In genomic region chr7:40583653-40584424, GRCh38 we compare ENCODE assay signal across 24 cellular contexts.
DNase-seq lines count a peak whose midpoint lies in the region; ATAC-seq, FAIRE-seq and TF ChIP-seq lines count a peak whose summit lies in the region.
"Had no signal": no experiment of that assay in that cellular context is flagged by ENCODE, and none has a peak within 500 bp of the region (broad histone marks: within the 10 kb centered on the region; RNA-seq: fewer than 3 reads in every experiment).

No MANE protein-coding gene starts in this region.

- H3K56ac ChIP-seq in mesendoderm (ENCODE audit: low read length), result no peak overlapping the region

- H2BK120ac ChIP-seq in mesendoderm (ENCODE audit: low read depth, low read length), result peak overlapping the region; percentile 45

- no peak for TF ChIP-seq POLR2A in spleen (IDR thresholded peaks at IDR 0.05)

- H3K4me1 ChIP-seq in mesendoderm (ENCODE audit: control insufficient read depth, low read depth, low read length) (no peaks in the 10 kb centered on the region), spleen (no peaks in the 10 kb centered on the region)
- H3K4me1 ChIP-seq: vagina had no signal

- no peak overlapping the region for H4K8ac ChIP-seq in mesendoderm (ENCODE audit: low read depth, low read length)

- DNase-seq in COLO829 (ENCODE audit: low spot score), result peak; percentile 51
- DNase-seq in HT1080 (ENCODE audit: low read depth), result peak; percentile 8
- peak; percentile 56 for DNase-seq in bronchial epithelial cell (ENCODE audit: low read depth)
- no peak for DNase-seq in mesendoderm
- no peak for DNase-seq in activated CD4-positive, alpha-beta T cell treated with anti-CD3 and anti-CD28 coated beads for 48 hours
- DNase-seq in substantia nigra (lab: John Stamatoyannopoulos, UW), result no peak
- DNase-seq in spleen, result no peak
- DNase-seq: activated B cell treated with CpG ODN at 0.5 μM for 24 hours; activated naive CD8-positive, alpha-beta T cell treated with anti-CD3 and anti-CD28 coated beads, Interleukin-2, amount 10 ng/mL, durations not matched to agents 7 days and 5 days; CD4-positive, CD25-positive, alpha-beta regulatory T cell; dermis blood vessel endothelial cell; DND-41; hippocampal formation; islet precursor cell; mesenchymal stem cell; MV-4-11; NCI-H187; NCI-H446; nephron progenitor cell; SHP77 treated with DMSO at 0.1 percent for 48 hours; stimulated activated naive CD4-positive, alpha-beta T cell treated with Interleukin-2 at 50 U/mL for 16 hours; T-helper 2 cell had no signal

- no peak overlapping the region for H3K4me2 ChIP-seq in mesendoderm (ENCODE audit: low read length)

- ATAC-seq in HG02970 (IDR thresholded peaks at IDR 0.05; ENCODE audit: low FRiP score, unreplicated experiment), result no peak

- WGBS in mesendoderm (ENCODE audit: extremely low coverage, insufficient coverage, low lambda C conversion rate), result no CpG with 5 or more reads among the region's 5 CpGs
- 67 to 83% (median 71%) methylated on average over 5 of the region's 5 CpGs for WGBS in spleen, 5 donors

- H2AK5ac ChIP-seq in mesendoderm (ENCODE audit: low read length), result no peak overlapping the region

- no peak overlapping the region for H3K18ac ChIP-seq in mesendoderm (ENCODE audit: low read length)

- no peaks in the 10 kb centered on the region for H3K36me3 ChIP-seq in bronchial epithelial cell (ENCODE audit: control insufficient read depth, insufficient read depth, low read length)
- H3K36me3 ChIP-seq in mesendoderm (ENCODE audit: control insufficient read depth, insufficient read depth, low read length), result no peaks in the 10 kb centered on the region
- H3K36me3 ChIP-seq in spleen, result no peaks in the 10 kb centered on the region
- H3K36me3 ChIP-seq: vagina had no signal

- H3K27ac ChIP-seq in mesendoderm (ENCODE audit: low read depth, low read length) (no peak overlapping the region), substantia nigra (ENCODE audit: low read depth, low read length, poor library complexity, severe bottlenecking) (no peak overlapping the region), spleen (no peak overlapping the region)
- H3K27ac ChIP-seq: vagina had no signal

- no peaks in the 10 kb centered on the region for H3K79me2 ChIP-seq in mesendoderm (ENCODE audit: control insufficient read depth, insufficient read depth, low read length)

- H3K4me3 ChIP-seq in bronchial epithelial cell (ENCODE audit: low read depth, low read length), result no peak overlapping the region
- no peak overlapping the region for H3K4me3 ChIP-seq in mesendoderm (ENCODE audit: low read length)
- H3K4me3 ChIP-seq in spleen, result no peak overlapping the region
- H3K4me3 ChIP-seq: vagina had no signal

- no peak overlapping the region for H2BK15ac ChIP-seq in mesendoderm (replicated peaks; ENCODE audit: low read depth)

- no peak for FAIRE-seq in bronchial epithelial cell (lab: Jason Lieb, UNC)

- no peak overlapping the region for H4K5ac ChIP-seq in mesendoderm (ENCODE audit: low read length)

- no peak overlapping the region for H3K4ac ChIP-seq in mesendoderm (ENCODE audit: low read depth, low read length)

- H3K27me3 ChIP-seq in bronchial epithelial cell (ENCODE audit: control insufficient read depth, insufficient read depth, low read length) (no peaks in the 10 kb centered on the region), mesendoderm (ENCODE audit: insufficient read depth, low read length, poor library complexity) (no peaks in the 10 kb centered on the region), spleen (replicated peaks in 1 of 7) (no peaks in the 10 kb centered on the region)
- H3K27me3 ChIP-seq: vagina had no signal

- TF ChIP-seq CTCF in bronchial epithelial cell (IDR thresholded peaks at IDR 0.05; ENCODE audit: insufficient read depth, low read length, severe bottlenecking) (no peak), spleen (IDR thresholded peaks at IDR 0.05 in 8 of 11, conservative IDR thresholded peaks at IDR 0.05 in 3 of 11) (no peak)

- H2BK5ac ChIP-seq in mesendoderm (ENCODE audit: low read length), result no peak overlapping the region

- H3K23ac ChIP-seq in mesendoderm (ENCODE audit: low read length), result no peak overlapping the region

- intact Hi-C loops in spleen (cut with DNase I; ENCODE audit: low total_unique reads), result no loop called here

- H3K79me1 ChIP-seq in mesendoderm (ENCODE audit: low read length), result no peaks in the 10 kb centered on the region

- no peak overlapping the region for H3K9ac ChIP-seq in mesendoderm (ENCODE audit: low read length)

- H3K9me3 ChIP-seq in spleen, result no peaks in the 10 kb centered on the region
- H3K9me3 ChIP-seq: vagina had no signal

Comparison
In these comparisons a context has a peak if more than half of its experiments do, and no peak if none do; other contexts are left out.
1. DNase-seq: peak in COLO829 (single experiment), HT1080 (single experiment) and bronchial epithelial cell (single experiment); none in mesendoderm (single experiment), activated CD4-positive, alpha-beta T cell treated with anti-CD3 and anti-CD28 coated beads for 48 hours (single experiment), substantia nigra (0 of 49) and spleen (single experiment).